ENCODE assay signal across 17 cellular contexts in genomic region chr1:113530021-113530420, GRCh38.
DNase-seq lines count a peak whose midpoint lies in the region; ATAC-seq and TF ChIP-seq lines count a peak whose summit lies in the region.
"Had no signal": no experiment of that assay in that cellular context is flagged by ENCODE, and none has a peak within 500 bp of the region (broad histone marks: within the 10 kb centered on the region; RNA-seq: fewer than 3 reads in every experiment).

No MANE protein-coding gene starts in this region.

- H3K4me3 ChIP-seq in SJSA1 (no peak overlapping the region), skeletal muscle satellite cell (ENCODE audit: low read length) (no peak overlapping the region)

- no peak overlapping the region for H3K4me2 ChIP-seq in skeletal muscle satellite cell (ENCODE audit: low read length)

- H3K9me3 ChIP-seq in SJSA1 (replicated peaks) (no peaks in the 10 kb centered on the region), skeletal muscle satellite cell (replicated peaks; ENCODE audit: low read length) (no peaks in the 10 kb centered on the region)

- H3K36me3 ChIP-seq in SJSA1 = no peaks in the 10 kb centered on the region
- no peaks in the 10 kb centered on the region for H3K36me3 ChIP-seq in skeletal muscle satellite cell (ENCODE audit: insufficient read depth, low read length)

- no peak for ATAC-seq in HG02938 (IDR thresholded peaks at IDR 0.05; ENCODE audit: unreplicated experiment)

- no peak for TF ChIP-seq CTCF in GM13977 (IDR thresholded peaks at IDR 0.05; ENCODE audit: extremely low read depth, insufficient read depth, missing control alignments)

- H3K27me3 ChIP-seq in SJSA1 (replicated peaks) (no peaks in the 10 kb centered on the region), skeletal muscle satellite cell (ENCODE audit: control insufficient read depth, insufficient read depth, low read length) (no peaks in the 10 kb centered on the region)

- H3K27ac ChIP-seq in SJSA1 = peak overlapping the region; percentile 84
- H3K27ac ChIP-seq: HL-60 had no signal

- DNase-seq in SJSA1 (ENCODE audit: low read depth in 1 of 2, low spot score in 2 of 2) (peak in 1 of 2 experiments; percentile 85), dermis microvascular lymphatic vessel endothelial cell (ENCODE audit: low read depth in 2 of 2) (peak; percentile 51 to 73), glomerular endothelial cell (ENCODE audit: extremely low read depth, low read depth, low spot score) (peak; percentile 16), NCI-H524 (lab: John Stamatoyannopoulos, UW) (no peak), GM13977 (ENCODE audit: low spot score) (no peak), middle frontal gyrus (ENCODE audit: extremely low spot score, low spot score) (no peak)
- DNase-seq: AML-193, DMS 273 treated with DMSO at 0.1 percent for 48 hours, GF-D8, NCI-H1105, NCI-H1694 treated with DMSO at 0.1 percent for 48 hours, NCI-H2107, NCI-H2227 treated with DMSO at 0.1 percent for 48 hours, NCI-H524 treated with DMSO at 0.1 percent for 48 hours had no signal

- H3K9ac ChIP-seq in skeletal muscle satellite cell (ENCODE audit: low read depth, low read length) = peak overlapping the region; percentile 29

- peaks cover 42% of the 10 kb centered on the region for H3K4me1 ChIP-seq in SJSA1 (replicated peaks)
- H3K4me1 ChIP-seq in skeletal muscle satellite cell (ENCODE audit: control insufficient read depth, insufficient read depth, low read length) = peaks cover 22% of the 10 kb centered on the region

- in situ Hi-C loops in GM13977 (cut with MboI; ENCODE audit: low pct_unique_long_range_greater_than_20kb, low sequenced_read_pairs, unreplicated experiment) = no loop called here

Comparison
In these comparisons a context has a peak if more than half of its experiments do, and no peak if none do; other contexts are left out.
1. DNase-seq: peak in dermis microvascular lymphatic vessel endothelial cell (2 of 2) and glomerular endothelial cell (single experiment); none in NCI-H524 (0 of 2), GM13977 (single experiment) and middle frontal gyrus (single experiment).